36 cellular contexts compared by ENCODE assay signal in the genomic region with DNA sequence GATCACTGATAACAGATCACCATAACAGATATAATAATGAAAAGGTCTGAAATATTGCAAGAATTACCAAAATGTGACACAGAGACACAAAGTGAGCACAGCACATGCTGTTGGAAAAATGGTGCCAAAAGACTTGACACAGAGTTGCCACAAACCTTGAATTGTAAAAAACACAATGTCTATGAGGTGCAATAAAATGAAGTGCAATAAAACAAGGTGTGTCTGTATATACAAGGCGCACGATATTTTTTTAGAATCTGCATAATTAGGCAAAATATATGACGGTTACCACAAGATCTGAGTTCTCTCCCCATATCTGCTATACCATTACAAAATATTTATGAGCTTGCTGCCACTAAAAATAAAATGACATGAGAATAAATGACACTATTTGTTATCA.
"Had no signal": no experiment of that assay in that cellular context is flagged by ENCODE, and none has a peak within 500 bp of the region (broad histone marks: within the 10 kb centered on the region; RNA-seq: fewer than 3 reads in every experiment).

No MANE protein-coding gene starts in this region.

- DNase-seq: Karpas-422, Kasumi-1, MG63, MM.1S, MV-4-11, NCI-H1048, NCI-H1092, NCI-H1092 treated with DMSO at 0.1 percent for 48 hours, NCI-H1105, NCI-H1105 treated with DMSO at 0.1 percent for 48 hours, NCI-H1417, NCI-H1417 treated with DMSO at 0.1 percent for 48 hours, NCI-H1436, NCI-H1436 treated with DMSO at 0.1 percent for 48 hours, NCI-H146, NCI-H1694, NCI-H1694 treated with DMSO at 0.1 percent for 48 hours, NCI-H187, NCI-H187 treated with DMSO at 0.1 percent for 48 hours, NCI-H1930, NCI-H2029, NCI-H2029 treated with DMSO at 0.1 percent for 48 hours, NCI-H2081, NCI-H2081 treated with DMSO at 0.1 percent for 48 hours, NCI-H2107, NCI-H2171, NCI-H2171 treated with DMSO at 0.1 percent for 48 hours, NCI-H2227 treated with DMSO at 0.1 percent for 48 hours, NCI-H226, NCI-H345, NCI-H446, NCI-H446 treated with DMSO at 0.1 percent for 48 hours, NCI-H510A, NCI-H510A treated with DMSO at 0.1 percent for 48 hours, NCI-H524 had no signal

- H3K36me3 ChIP-seq: MG63 had no signal

- H3K9me3 ChIP-seq: MG63 had no signal

- H3K4me3 ChIP-seq: MG63 had no signal

- H3K27ac ChIP-seq: KMS-11 had no signal

- H3K27me3 ChIP-seq: MG63 had no signal
